In the genomic region with DNA sequence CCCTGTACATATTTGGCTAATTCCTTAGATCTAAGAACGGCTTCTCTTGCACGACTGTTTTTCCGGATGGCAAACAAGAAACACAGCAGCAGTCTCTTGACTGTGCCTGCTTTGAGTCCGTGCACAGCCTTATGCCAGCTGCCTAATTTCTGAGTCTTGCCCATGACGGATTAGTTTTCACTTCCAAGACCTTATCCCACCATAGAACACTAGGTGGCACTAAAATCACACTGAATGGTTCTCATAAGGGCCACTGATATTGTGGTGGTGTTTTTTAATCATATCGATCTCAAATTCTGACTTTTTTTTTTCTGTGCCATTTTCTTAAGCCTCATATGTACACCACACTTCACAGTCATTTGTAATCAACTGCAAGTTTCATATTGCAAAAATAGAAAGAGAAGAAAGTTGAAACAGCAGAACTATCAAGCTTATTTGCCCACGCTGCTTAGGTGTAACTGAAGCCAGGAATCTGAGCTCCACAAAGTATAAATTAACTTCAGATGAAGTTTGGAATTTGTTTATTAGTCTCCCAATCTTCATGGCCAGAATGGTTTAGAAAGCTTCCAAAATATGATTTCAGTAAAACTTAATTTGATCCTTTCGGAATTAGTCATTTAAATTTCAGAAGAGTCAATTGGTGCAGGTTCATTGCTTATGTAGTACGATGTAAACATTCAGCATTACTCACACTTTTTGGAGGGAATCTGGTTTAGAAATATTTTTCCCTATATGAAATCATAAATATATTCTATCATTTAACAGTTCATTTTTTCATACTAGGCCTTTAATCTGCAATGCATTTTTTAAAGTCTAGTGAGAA, we compare ENCODE assay signal across 8 cellular contexts. TPM values are rescaled to one million over a fixed set of nuclear protein-coding genes. Genes with fewer than 3 reads are reported as not detected.
DNase-seq lines count a peak whose midpoint lies in the region; ATAC-seq, FAIRE-seq and TF ChIP-seq lines count a peak whose summit lies in the region.

No MANE protein-coding gene starts in this region.

- TF ChIP-seq RAD21 in liver (IDR thresholded peaks at IDR 0.05), result peak; percentile 90 to 92

- no peaks in the 10 kb centered on the region for H3K9me3 ChIP-seq in PC-3 (ENCODE audit: low read length)
- no peaks in the 10 kb centered on the region for H3K9me3 ChIP-seq in liver (ENCODE audit: control insufficient read depth in 4 of 4, low read length in 3 of 4)
- H3K9me3 ChIP-seq in thyroid gland, result no peaks in the 10 kb centered on the region

- DNase-seq in EH (ENCODE audit: low read depth) (peak; percentile 69), HT1080 (ENCODE audit: low read depth) (peak; percentile 63), PC-3 (peak; percentile 95), choroid plexus epithelial cell (ENCODE audit: low read depth) (peak; percentile 81), thyroid gland (peak in 1 of 2 donors; percentile 2)

- WGBS in liver, result 29% methylated on average over 9 of the region's 9 CpGs
- 29 to 30% methylated on average over 9 of the region's 9 CpGs for WGBS in thyroid gland, 2 donors

- H3K4me2 ChIP-seq in PC-3 (ENCODE audit: low read length), result peak overlapping the region; percentile 61

- peak overlapping the region; percentile 44 for H2AFZ ChIP-seq in PC-3 (ENCODE audit: low read length)

- H3K4me1 ChIP-seq in PC-3 (ENCODE audit: insufficient read depth, low read length) (peaks cover 8% of the 10 kb centered on the region; the same call in 1 of the 2 replicates), liver (ENCODE audit: control insufficient read depth in 4 of 4, insufficient read depth in 4 of 4, low read length in 3 of 4) (peaks cover 0 to 3% (median 0%) of the 10 kb centered on the region in 4 donors), thyroid gland (no peaks in the 10 kb centered on the region)

- POLR2A ChIA-PET in PC-3 (lab: Charles Lee; ENCODE audit: unreplicated experiment), result interaction anchor here (0.7 kb wide), 1 partner anchor 681 kb away, joined by 5 read pairs; no protein-coding TSS in a partner anchor

- BruUV-seq in PC-3 (replicated peaks; lab: Mats Ljungman, UMichigan), result no TSS peak

- H3K9ac ChIP-seq in PC-3 (ENCODE audit: low read length), result 0 out of 2 replicates have a peak overlapping the region, but pooled peaks have one; percentile 7
- H3K9ac ChIP-seq in liver (ENCODE audit: low read depth in 1 of 2, low read length in 2 of 2), result no peak overlapping the region

- no peaks in the 10 kb centered on the region for H3F3A ChIP-seq in PC-3 (ENCODE audit: low read length, unreplicated experiment)

- no peak for TF ChIP-seq POLR2A in thyroid gland (IDR thresholded peaks at IDR 0.05)

- H3K27me3 ChIP-seq in PC-3 (ENCODE audit: low read length) (peaks cover 20% of the 10 kb centered on the region; the same call in 1 of the 2 replicates), liver (ENCODE audit: control insufficient read depth in 4 of 4, insufficient read depth in 4 of 4, low read length in 3 of 4) (no peaks in the 10 kb centered on the region), thyroid gland (no peaks in the 10 kb centered on the region)

- H4K20me1 ChIP-seq in PC-3 (ENCODE audit: low read length), result no peaks in the 10 kb centered on the region

- H3K79me2 ChIP-seq in PC-3 (ENCODE audit: low read length), result no peaks in the 10 kb centered on the region

- ATAC-seq in GM21737 (IDR thresholded peaks at IDR 0.05; ENCODE audit: unreplicated experiment) (peak; percentile 97), PC-3 (peak; percentile 98)

- no peaks in the 10 kb centered on the region for H3K9me2 ChIP-seq in PC-3 (replicated peaks; ENCODE audit: low read length)

- H3K4me3 ChIP-seq in PC-3 (ENCODE audit: low read length), result peak overlapping the region; percentile 43
- no peak overlapping the region for H3K4me3 ChIP-seq in choroid plexus epithelial cell (ENCODE audit: low read depth, low read length)
- H3K4me3 ChIP-seq in liver (ENCODE audit: low read depth in 1 of 3, low read length in 3 of 3), result no peak overlapping the region
- H3K4me3 ChIP-seq in thyroid gland (replicated peaks in 1 of 3), result no peak overlapping the region

- intact Hi-C loops in PC-3 (cut with micrococcal nuclease), result loop anchor here (1.0 to 10.0 kb wide), 11 partner anchors 67 to 1575 kb away; no protein-coding TSS in a partner anchor
- intact Hi-C loops in thyroid gland (cut with DNase I), result loop anchor here (10.0 kb wide), 1 partner anchor 1575 kb away; no protein-coding TSS in a partner anchor

- FAIRE-seq in A204.1 (lab: Jason Lieb, UNC), result peak; percentile 90

- H3K27ac ChIP-seq in PC-3 (ENCODE audit: low read length) (no peak overlapping the region), liver (ENCODE audit: low read depth in 1 of 2, low read length in 2 of 2) (no peak overlapping the region), thyroid gland (no peak overlapping the region)

- H3K36me3 ChIP-seq in PC-3 (ENCODE audit: low read depth, low read length) (no peaks in the 10 kb centered on the region), liver (ENCODE audit: control insufficient read depth in 4 of 4, insufficient read depth in 3 of 4, low read depth in 1 of 4, low read length in 3 of 4) (no peaks in the 10 kb centered on the region), thyroid gland (no peaks in the 10 kb centered on the region)

- CTCF ChIA-PET in PC-3 (lab: Charles Lee), result interaction anchor here (0.6 to 1.3 kb wide), 12 partner anchors 71 to 1133 kb away, joined by 3 to 12 read pairs (median 4); partner anchors contain the start of gene SCN1A

- peak; percentile 99 for TF ChIP-seq CTCF in PC-3 (conservative IDR thresholded peaks at IDR 0.05; ENCODE audit: low read depth, low read length)
- peak; percentile 78 for TF ChIP-seq CTCF in choroid plexus epithelial cell (conservative IDR thresholded peaks at IDR 0.05; ENCODE audit: low read depth, low read length)
- TF ChIP-seq CTCF in liver (IDR thresholded peaks at IDR 0.05; ENCODE audit: low read depth, low read length, missing input control), result peak; percentile 75
- peak; percentile 33 to 77 (median 58) for TF ChIP-seq CTCF in thyroid gland (IDR thresholded peaks at IDR 0.05)

TF ChIP-seq in liver, 16 proteins besides CTCF, POLR2A, EP300 and RAD21:
- TF ChIP-seq YY1 (IDR thresholded peaks at IDR 0.05) (peak; percentile 20), FOXA1 (IDR thresholded peaks at IDR 0.05) (no peak)

RNA-seq across cellular contexts. Expression of gene SCN7A, which starts 45.5 kb away (rescaled TPM):
- not detected in 2 replicates for total RNA-seq in HT1080 (2014; rRNA removed; shearing (Covaris generic))
- not detected in 2 replicates for polyA plus RNA-seq in HT1080 (2015; cell fraction: cytosol; rRNA removed)
- 0.02 TPM in 2 replicates for polyA plus RNA-seq in HT1080 (2015; cell fraction: nucleus; rRNA removed)
- total RNA-seq in PC-3 (2014; rRNA removed) (not detected in 2 replicates), liver (1 to 10 TPM in 1 of 2 donors, under 1 TPM in 1; 0.05 to 7.9 TPM), thyroid gland (1 to 10 TPM; 1.6 to 3.0 (median 2.1) TPM)
- 1 to 10 TPM in 1 of 2 donors, under 1 TPM in 1; 0.55 to 1.6 TPM for polyA plus RNA-seq in liver
